Comparison of ENCODE assay signal across 30 cellular contexts in genomic region chr2:105894327-105894944, GRCh38.
DNase-seq lines count a peak whose midpoint lies in the region; ATAC-seq and TF ChIP-seq lines count a peak whose summit lies in the region.
"Had no signal": no experiment of that assay in that cellular context is flagged by ENCODE, and none has a peak within 500 bp of the region (broad histone marks: within the 10 kb centered on the region; RNA-seq: fewer than 3 reads in every experiment).

No MANE protein-coding gene starts in this region.

- H3K4me3 ChIP-seq in CD8-positive, alpha-beta T cell (ENCODE audit: low read depth, low read length), result no peak overlapping the region
- no peak overlapping the region for H3K4me3 ChIP-seq in coronary artery
- H3K4me3 ChIP-seq: BLaER1, Peyer's patch, prostate gland, sigmoid colon had no signal

- H3K27ac Mint-ChIP-seq in CD8-positive, alpha-beta T cell, result peak overlapping the region; percentile 91
- H3K27ac Mint-ChIP-seq in IgD-negative memory B cell, result peak overlapping the region in 2 of 3 donors; percentile 16 to 51
- H3K27ac Mint-ChIP-seq in neural crest cell (ENCODE audit: unreplicated experiment), result peak overlapping the region; percentile 78
- H3K27ac Mint-ChIP-seq: mesothelial cell of epicardium, type B pancreatic cell had no signal

- intact Hi-C loops in CD8-positive, alpha-beta T cell (cut with DNase I, micrococcal nuclease), result no loop called here

- CTCF ChIA-PET in CD8-positive, alpha-beta T cell (lab: Charles Lee), result no interaction called here

- H3K36me3 ChIP-seq in CD8-positive, alpha-beta T cell (ENCODE audit: insufficient read depth, low read length), result peaks cover 9% of the 10 kb centered on the region
- H3K36me3 ChIP-seq: prostate gland had no signal

- H3K9me3 Mint-ChIP-seq in CD8-positive, alpha-beta T cell, result peaks cover 9% of the 10 kb centered on the region
- H3K9me3 Mint-ChIP-seq in IgD-negative memory B cell, result peaks cover 2 to 20% (median 7%) of the 10 kb centered on the region in 3 donors
- peaks cover 18% of the 10 kb centered on the region for H3K9me3 Mint-ChIP-seq in neural crest cell

- H3K4me1 ChIP-seq in CD8-positive, alpha-beta T cell (ENCODE audit: insufficient read depth, low read length), result peaks cover 45% of the 10 kb centered on the region
- H3K4me1 ChIP-seq: Caco-2, Peyer's patch, prostate gland had no signal

- no peak for TF ChIP-seq CTCF in CD8-positive, alpha-beta T cell (IDR thresholded peaks at IDR 0.05)
- no peak for TF ChIP-seq CTCF in coronary artery (IDR thresholded peaks at IDR 0.05)
- TF ChIP-seq CTCF in neural crest cell (conservative IDR thresholded peaks at IDR 0.05), result no peak

- H3K27ac ChIP-seq in CD8-positive, alpha-beta T cell (ENCODE audit: low read depth, low read length), result no peak overlapping the region
- H3K27ac ChIP-seq in coronary artery, result no peak overlapping the region
- H3K27ac ChIP-seq: BLaER1, Peyer's patch, prostate gland, sigmoid colon had no signal

- no peak for DNase-seq in CD8-positive, alpha-beta T cell
- DNase-seq in coronary artery (ENCODE audit: low spot score), result peak; percentile 62
- DNase-seq in neural crest cell (ENCODE audit: low read depth, low spot score), result no peak
- DNase-seq in DMS114 treated with DMSO at 0.1 percent for 48 hours (lab: John Stamatoyannopoulos, UW; ENCODE audit: unreplicated experiment), result no peak
- DNase-seq in iPS-NIHi11 (ENCODE audit: low spot score), result no peak
- DNase-seq: activated CD4-positive, alpha-beta T cell treated with anti-CD3 and anti-CD28 coated beads for 4 hours; amygdala; Caco-2; DMS79; effector CD8-positive, alpha-beta T cell; GDM1; left ventricle myocardium superior; naive B cell; NCI-H1048; NCI-H1694; NCI-H82; occipital lobe; Peyer's patch; SHP77; sigmoid colon; stimulated activated CD4-positive, alpha-beta T cell treated with anti-CD3 and anti-CD28 coated beads, Interleukin-12 subunit alpha, Interleukin-12 subunit beta, amount 100 ng/mL, for 4 hours; stimulated activated CD4-positive, alpha-beta T cell treated with anti-CD3 and anti-CD28 coated beads, Interleukin-2, amount 100 ng/mL, for 48 hours; substantia nigra; T-helper 9 cell had no signal

- H3K27me3 Mint-ChIP-seq in CD8-positive, alpha-beta T cell (ENCODE audit: low read depth), result no peaks in the 10 kb centered on the region
- no peaks in the 10 kb centered on the region for H3K27me3 Mint-ChIP-seq in IgD-negative memory B cell
- H3K27me3 Mint-ChIP-seq in neural crest cell (ENCODE audit: low read depth), result no peaks in the 10 kb centered on the region
- H3K27me3 Mint-ChIP-seq: naive B cell, type B pancreatic cell had no signal

- POLR2A ChIA-PET in CD8-positive, alpha-beta T cell (lab: Charles Lee), result interaction anchor here (1.0 kb wide), 1 partner anchor 193 kb away, joined by 3 read pairs; no protein-coding TSS in a partner anchor

- no peak overlapping the region for H3K4me3 Mint-ChIP-seq in CD8-positive, alpha-beta T cell
- peak overlapping the region in 1 of 4 donors; percentile 24 for H3K4me3 Mint-ChIP-seq in IgD-negative memory B cell
- H3K4me3 Mint-ChIP-seq in neural crest cell, result no peak overlapping the region
- H3K4me3 Mint-ChIP-seq: mesothelial cell of epicardium, type B pancreatic cell had no signal

- H3K27me3 ChIP-seq in CD8-positive, alpha-beta T cell (ENCODE audit: insufficient read depth, low read length), result no peaks in the 10 kb centered on the region
- H3K27me3 ChIP-seq: BLaER1, Peyer's patch, sigmoid colon had no signal

- H3K9me3 ChIP-seq in CD8-positive, alpha-beta T cell (ENCODE audit: low read length), result no peaks in the 10 kb centered on the region
- H3K9me3 ChIP-seq: Peyer's patch, prostate gland had no signal

- peaks cover 55% of the 10 kb centered on the region for H3K4me1 Mint-ChIP-seq in CD8-positive, alpha-beta T cell (ENCODE audit: low read depth)
- H3K4me1 Mint-ChIP-seq in IgD-negative memory B cell, result peaks cover 0 to 9% (median 5%) of the 10 kb centered on the region in 3 donors
- peaks cover 15% of the 10 kb centered on the region for H3K4me1 Mint-ChIP-seq in neural crest cell
- H3K4me1 Mint-ChIP-seq: mesothelial cell of epicardium had no signal

- no peak for ATAC-seq in CD8-positive, alpha-beta T cell
- no peak for ATAC-seq in HG02588 (IDR thresholded peaks at IDR 0.05; ENCODE audit: unreplicated experiment)
- ATAC-seq: left ventricle myocardium superior had no signal

- H3K36me3 Mint-ChIP-seq in CD8-positive, alpha-beta T cell, result peaks cover 74% of the 10 kb centered on the region
- H3K36me3 Mint-ChIP-seq in IgD-negative memory B cell, result peaks cover 18% of the 10 kb centered on the region
- H3K36me3 Mint-ChIP-seq in neural crest cell (ENCODE audit: low read depth), result peaks cover 55% of the 10 kb centered on the region

Comparison
In these comparisons a context has a peak if more than half of its experiments do, and no peak if none do; other contexts are left out.
1. H3K27ac Mint-ChIP-seq: peak in every context shown above with its lines; median percentile 91 in CD8-positive, alpha-beta T cell; 78 in neural crest cell; 34 in IgD-negative memory B cell.